32 cellular contexts compared by ENCODE assay signal in genomic region chr15:59154268-59154667, GRCh38. TPM values are rescaled to one million over a fixed set of nuclear protein-coding genes. Genes with fewer than 3 reads are reported as not detected.
"Had no signal": no experiment of that assay in that cellular context is flagged by ENCODE, and none has a peak within 500 bp of the region (broad histone marks: within the 10 kb centered on the region; RNA-seq: fewer than 3 reads in every experiment).

No MANE protein-coding gene starts in this region.

- H3K36me3 ChIP-seq: neural progenitor cell, WERI-Rb-1 had no signal

- H3K9me3 ChIP-seq: ascending aorta, colonic mucosa, heart right ventricle, thoracic aorta had no signal

- DNase-seq: activated CD4-positive, alpha-beta T cell treated with anti-CD3 and anti-CD28 coated beads, Interleukin-2, amount 10 ng/mL, durations not matched to agents 7 days and 5 days; activated CD4-positive, CD25-positive, alpha-beta regulatory T cell treated with anti-CD3 and anti-CD28 coated beads, Interleukin-2, amount 50 U/mL, for 72 hours; activated CD8-positive, alpha-beta memory T cell treated with anti-CD3 and anti-CD28 coated beads, Interleukin-2, amount 10 ng/mL, durations not matched to agents 7 days and 5 days; activated CD8-positive, alpha-beta T cell treated with anti-CD3 and anti-CD28 coated beads for 36 hours; activated gamma-delta T cell treated with Interleukin-2 at 50 U/mL for 16 hours; activated T-cell treated with anti-CD3 and anti-CD28 coated beads for 4 hours; brain microvascular endothelial cell; central memory CD4-positive, alpha-beta T cell; colonic mucosa; dorsolateral prefrontal cortex; effector memory CD8-positive, alpha-beta T cell; heart right ventricle; islet precursor cell; left cardiac atrium; naive thymus-derived CD4-positive, alpha-beta T cell; stimulated activated CD4-positive, alpha-beta T cell treated with anti-CD3 and anti-CD28 coated beads, Interleukin-2, amount 100 ng/mL, for 48 hours; stimulated activated naive CD4-positive, alpha-beta T cell; T-cell; WERI-Rb-1 had no signal

- H3K4me2 ChIP-seq: neural progenitor cell had no signal

- H3K36me3 Mint-ChIP-seq: activated naive CD4-positive, alpha-beta T cell treated with anti-CD3 and anti-CD28 coated beads, Interleukin-2, amount 50 U/mL, for 24 hours; T-cell had no signal

- H3K27me3 ChIP-seq: ascending aorta, brain microvascular endothelial cell, colonic mucosa, dorsolateral prefrontal cortex, heart right ventricle, neural progenitor cell had no signal

- H3K9me3 Mint-ChIP-seq: activated CD4-positive, alpha-beta T cell treated with anti-CD3 and anti-CD28 coated beads, Interleukin-2, amount 10 ng/mL, durations not matched to agents 7 days and 5 days; activated CD8-positive, alpha-beta T cell treated with anti-CD3 and anti-CD28 coated beads for 36 hours; activated naive CD4-positive, alpha-beta T cell treated with anti-CD3 and anti-CD28 coated beads, Interleukin-2, amount 50 U/mL, for 24 hours; activated T-helper 1 cell treated with anti-CD3 and anti-CD28 coated beads, Interleukin-12 subunit alpha, Interleukin-12 subunit beta, Interleukin-2, Interleukin-4 antibody, amounts not matched to agents 30 ng/mL and 10 ng/mL and 1 ng/mL, durations not matched to agents 14 hours and 24 hours and 36 hours; effector memory CD8-positive, alpha-beta T cell; naive thymus-derived CD4-positive, alpha-beta T cell; neural progenitor cell; T-cell had no signal

- H3K27me3 Mint-ChIP-seq: activated CD4-positive, alpha-beta T cell treated with anti-CD3 and anti-CD28 coated beads, Interleukin-2, amount 10 ng/mL, durations not matched to agents 7 days and 5 days; activated CD8-positive, alpha-beta memory T cell treated with anti-CD3 and anti-CD28 coated beads, Interleukin-2, amount 10 ng/mL, durations not matched to agents 7 days and 5 days; activated CD8-positive, alpha-beta T cell treated with anti-CD3 and anti-CD28 coated beads for 36 hours; activated naive CD4-positive, alpha-beta T cell treated with anti-CD3 and anti-CD28 coated beads, Interleukin-2, amount 50 U/mL, for 24 hours; effector memory CD8-positive, alpha-beta T cell; naive thymus-derived CD4-positive, alpha-beta T cell; progenitor cell of endocrine pancreas; T-cell had no signal

- H3K4me3 Mint-ChIP-seq: activated CD4-positive, alpha-beta T cell treated with anti-CD3 and anti-CD28 coated beads, Interleukin-2, amount 10 ng/mL, durations not matched to agents 7 days and 5 days; activated CD8-positive, alpha-beta memory T cell treated with anti-CD3 and anti-CD28 coated beads, Interleukin-2, amount 10 ng/mL, durations not matched to agents 7 days and 5 days; activated CD8-positive, alpha-beta T cell treated with anti-CD3 and anti-CD28 coated beads for 36 hours; activated naive CD4-positive, alpha-beta T cell treated with anti-CD3 and anti-CD28 coated beads, Interleukin-2, amount 50 U/mL, for 24 hours; activated T-helper 1 cell treated with anti-CD3 and anti-CD28 coated beads, Interleukin-12 subunit alpha, Interleukin-12 subunit beta, Interleukin-2, Interleukin-4 antibody, amounts not matched to agents 30 ng/mL and 10 ng/mL and 1 ng/mL, durations not matched to agents 14 hours and 24 hours and 36 hours; effector memory CD8-positive, alpha-beta T cell; naive thymus-derived CD4-positive, alpha-beta T cell; neural progenitor cell; T-cell had no signal

- H2AFZ ChIP-seq: neural progenitor cell had no signal

- H3K4me3 ChIP-seq: ascending aorta, colonic mucosa, dorsolateral prefrontal cortex, heart right ventricle, neural progenitor cell, thoracic aorta had no signal

- ATAC-seq: activated CD8-positive, alpha-beta memory T cell treated with anti-CD3 and anti-CD28 coated beads, Interleukin-2, amount 10 ng/mL, durations not matched to agents 7 days and 5 days; activated CD8-positive, alpha-beta T cell treated with anti-CD3 and anti-CD28 coated beads for 36 hours; effector memory CD8-positive, alpha-beta T cell; esophagus mucosa; heart right ventricle; naive thymus-derived CD4-positive, alpha-beta T cell; T-cell had no signal

- H3K27ac ChIP-seq: brain microvascular endothelial cell, colonic mucosa, heart right ventricle, neural progenitor cell, WERI-Rb-1 had no signal

- H3K4me1 ChIP-seq: colonic mucosa, heart right ventricle had no signal

- H3K27ac Mint-ChIP-seq: activated CD4-positive, alpha-beta T cell treated with anti-CD3 and anti-CD28 coated beads, Interleukin-2, amount 10 ng/mL, durations not matched to agents 7 days and 5 days; activated CD8-positive, alpha-beta memory T cell treated with anti-CD3 and anti-CD28 coated beads, Interleukin-2, amount 10 ng/mL, durations not matched to agents 7 days and 5 days; activated CD8-positive, alpha-beta T cell treated with anti-CD3 and anti-CD28 coated beads for 36 hours; activated naive CD4-positive, alpha-beta T cell treated with anti-CD3 and anti-CD28 coated beads, Interleukin-2, amount 50 U/mL, for 24 hours; activated T-helper 1 cell treated with anti-CD3 and anti-CD28 coated beads, Interleukin-12 subunit alpha, Interleukin-12 subunit beta, Interleukin-2, Interleukin-4 antibody, amounts not matched to agents 30 ng/mL and 10 ng/mL and 1 ng/mL, durations not matched to agents 14 hours and 24 hours and 36 hours; effector memory CD8-positive, alpha-beta T cell; naive thymus-derived CD4-positive, alpha-beta T cell; neural progenitor cell; progenitor cell of endocrine pancreas; T-cell had no signal

- H3K9ac ChIP-seq: neural progenitor cell had no signal

- H3K4me1 Mint-ChIP-seq: activated CD4-positive, alpha-beta T cell treated with anti-CD3 and anti-CD28 coated beads, Interleukin-2, amount 10 ng/mL, durations not matched to agents 7 days and 5 days; activated CD8-positive, alpha-beta memory T cell treated with anti-CD3 and anti-CD28 coated beads, Interleukin-2, amount 10 ng/mL, durations not matched to agents 7 days and 5 days; activated naive CD4-positive, alpha-beta T cell treated with anti-CD3 and anti-CD28 coated beads, Interleukin-2, amount 50 U/mL, for 24 hours; naive thymus-derived CD4-positive, alpha-beta T cell; T-cell had no signal

RNA-seq across cellular contexts. Expression of gene CCNB2, which starts 49.3 kb away (rescaled TPM):
- total RNA-seq: ascending aorta had no signal

RNA-seq across cellular contexts. Expression of gene LDHAL6B, which starts 52.4 kb away (rescaled TPM):
- total RNA-seq: activated CD4-positive, alpha-beta T cell treated with anti-CD3 and anti-CD28 coated beads, Interleukin-2, amount 10 ng/mL, durations not matched to agents 7 days and 5 days; activated CD8-positive, alpha-beta memory T cell treated with anti-CD3 and anti-CD28 coated beads, Interleukin-2, amount 10 ng/mL, durations not matched to agents 7 days and 5 days; activated CD8-positive, alpha-beta T cell treated with anti-CD3 and anti-CD28 coated beads for 36 hours; activated T-helper 1 cell treated with anti-CD3 and anti-CD28 coated beads, Interleukin-12 subunit alpha, Interleukin-12 subunit beta, Interleukin-2, Interleukin-4 antibody, amounts not matched to agents 30 ng/mL and 10 ng/mL and 1 ng/mL, durations not matched to agents 14 hours and 24 hours and 36 hours; ascending aorta; colonic mucosa; dorsolateral prefrontal cortex; endothelial cell of umbilical vein; esophagus mucosa; fibroblast of villous mesenchyme; heart right ventricle; left cardiac atrium; lower leg skin; mesenteric fat pad; naive thymus-derived CD4-positive, alpha-beta T cell; osteocyte; progenitor cell of endocrine pancreas; T-cell; thoracic aorta; ureter had no signal
